Comparison of ENCODE assay signal across 26 cellular contexts in the genomic region with DNA sequence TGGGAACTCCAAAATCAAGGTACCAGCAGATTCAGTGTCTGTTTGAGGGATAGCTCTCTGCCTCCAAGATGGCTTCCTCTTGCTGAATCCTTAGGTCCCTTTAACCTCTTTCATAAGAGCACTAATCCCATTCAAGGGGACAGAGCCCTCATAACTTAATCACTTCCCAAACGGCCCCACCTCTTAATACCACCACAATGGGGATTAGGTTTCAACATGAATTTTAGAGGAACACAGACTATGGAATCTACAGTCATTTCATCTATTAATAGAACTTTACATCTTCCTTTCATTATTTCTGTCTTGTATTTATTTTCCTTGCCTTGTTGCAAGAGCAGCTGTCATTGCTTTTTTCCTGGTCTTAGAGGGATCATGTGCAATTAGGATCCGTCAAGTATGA. TPM values are rescaled to one million over a fixed set of nuclear protein-coding genes. Genes with fewer than 3 reads are reported as not detected.
DNase-seq lines count a peak whose midpoint lies in the region; TF ChIP-seq lines count a peak whose summit lies in the region.
"Had no signal": no experiment of that assay in that cellular context is flagged by ENCODE, and none has a peak within 500 bp of the region (broad histone marks: within the 10 kb centered on the region; RNA-seq: fewer than 3 reads in every experiment).

No MANE protein-coding gene starts in this region.

- no peaks in the 10 kb centered on the region for H3F3A ChIP-seq in Loucy (ENCODE audit: low read depth)

- H3K9me3 Mint-ChIP-seq in CD14-positive monocyte = no peaks in the 10 kb centered on the region
- H3K9me3 Mint-ChIP-seq: T-cell; T-helper 2 cell treated with Interferon-gamma antibody and Interleukin-4, amounts not matched to agents 5 μg/mL and 100 μg/mL, for 36 hours had no signal

- H3K9me2 ChIP-seq in Loucy (replicated peaks; ENCODE audit: low read depth, low read length) = no peaks in the 10 kb centered on the region

- intact Hi-C loops in A673 (cut with micrococcal nuclease; ENCODE audit: unreplicated experiment) = no loop called here
- intact Hi-C loops in CD14-positive monocyte (cut with micrococcal nuclease) = no loop called here

- no peaks in the 10 kb centered on the region for H3K36me3 Mint-ChIP-seq in CD14-positive monocyte

- BruUV-seq in A673 (replicated peaks; lab: Mats Ljungman, UMichigan) = no TSS peak

- no peaks in the 10 kb centered on the region for H3K27me3 ChIP-seq in A673 (replicated peaks; ENCODE audit: insufficient read depth, low read depth, low read length, poor library complexity)
- no peaks in the 10 kb centered on the region for H3K27me3 ChIP-seq in Loucy (ENCODE audit: insufficient read depth, low read length, poor library complexity, severe bottlenecking)

- no peaks in the 10 kb centered on the region for H4K20me1 ChIP-seq in Loucy (ENCODE audit: insufficient read depth, low read length, poor library complexity, severe bottlenecking)

- H3K36me3 ChIP-seq in A673 (ENCODE audit: insufficient read depth, low read length, poor library complexity, severe bottlenecking) = peaks cover 78% of the 10 kb centered on the region
- no peaks in the 10 kb centered on the region for H3K36me3 ChIP-seq in Loucy (ENCODE audit: insufficient read depth, low read length)

- no peak for TF ChIP-seq CTCF in A673 (conservative IDR thresholded peaks at IDR 0.05; ENCODE audit: low read depth, low read length)
- no peak for TF ChIP-seq CTCF in Loucy (conservative IDR thresholded peaks at IDR 0.05; ENCODE audit: low read length)
- TF ChIP-seq CTCF in CD14-positive monocyte (IDR thresholded peaks at IDR 0.05) = no peak

- H3K4me3 Mint-ChIP-seq in CD14-positive monocyte = no peak overlapping the region
- H3K4me3 Mint-ChIP-seq: T-cell; T-helper 2 cell treated with Interferon-gamma antibody and Interleukin-4, amounts not matched to agents 5 μg/mL and 100 μg/mL, for 36 hours had no signal

- H3K27ac ChIP-seq in A673 (ENCODE audit: low read depth, low read length, poor library complexity, severe bottlenecking) = peak overlapping the region; percentile 100
- H3K27ac ChIP-seq: C4-2B, RWPE1 had no signal

- H3K9ac ChIP-seq in Loucy (ENCODE audit: low read depth, low read length, poor library complexity, severe bottlenecking) = no peak overlapping the region

- no peak overlapping the region for H3K4me2 ChIP-seq in Loucy (ENCODE audit: low read depth, low read length, poor library complexity, severe bottlenecking)

- H3K9me3 ChIP-seq in A673 (ENCODE audit: low read depth, low read length, poor library complexity, severe bottlenecking) (no peaks in the 10 kb centered on the region), Loucy (ENCODE audit: insufficient read depth, low read depth, low read length) (no peaks in the 10 kb centered on the region)

- POLR2A ChIA-PET in A673 (lab: Charles Lee; ENCODE audit: low non-redundant PET) = no interaction called here

- no peaks in the 10 kb centered on the region for H3K4me1 Mint-ChIP-seq in CD14-positive monocyte

- CTCF ChIA-PET in A673 (lab: Charles Lee) = interaction anchor here (0.7 kb wide), 1 partner anchor 69 kb away, joined by 3 read pairs; no protein-coding TSS in a partner anchor

- peaks cover 0 to 3% (median 0%) of the 10 kb centered on the region in 3 donors for H3K27me3 Mint-ChIP-seq in CD14-positive monocyte (ENCODE audit: low read depth in 3 of 3)
- H3K27me3 Mint-ChIP-seq: T-cell had no signal

- peak; percentile 96 for DNase-seq in A673 (ENCODE audit: low spot score)
- DNase-seq in NCI-H82 treated with DMSO at 0.1 percent for 48 hours (lab: John Stamatoyannopoulos, UW; ENCODE audit: unreplicated experiment) = peak; percentile 74
- peak; percentile 2 for DNase-seq in myocyte (ENCODE audit: low read depth)
- no peak for DNase-seq in stimulated activated CD4-positive, alpha-beta T cell treated with anti-CD3 and anti-CD28 coated beads, Interleukin-4, amount 100 ng/mL, for 4 hours
- DNase-seq in HuH-7.5 (ENCODE audit: low spot score) = no peak
- DNase-seq in NCI-H1092 (lab: John Stamatoyannopoulos, UW) = no peak
- DNase-seq in CD14-positive monocyte (ENCODE audit: low spot score) = no peak
- DNase-seq: 8988T; AML-193; DMS79 treated with DMSO at 0.1 percent for 48 hours; GOT3; KBM-7; NCI-H1092 treated with DMSO at 0.1 percent for 48 hours; NCI-H146; NCI-H2029; NCI-H2171 treated with DMSO at 0.1 percent for 48 hours; NCI-H446 treated with DMSO at 0.1 percent for 48 hours; NK-92 treated with Interleukin-12 subunit alpha and Interleukin-12 subunit beta, amount 100 ng/mL, for 24 hours; SHP77 treated with DMSO at 0.1 percent for 48 hours; T-cell had no signal

- no peaks in the 10 kb centered on the region for H3K79me2 ChIP-seq in Loucy (ENCODE audit: insufficient read depth, low read length)

- peaks cover 51% of the 10 kb centered on the region for H3K4me1 ChIP-seq in A673 (ENCODE audit: insufficient read depth, low read length, poor library complexity, severe bottlenecking)
- H3K4me1 ChIP-seq in Loucy (ENCODE audit: insufficient read depth, low read length, poor library complexity, severe bottlenecking) = no peaks in the 10 kb centered on the region

- peak overlapping the region in 1 of 7 donors; percentile 48 for H3K27ac Mint-ChIP-seq in CD14-positive monocyte
- H3K27ac Mint-ChIP-seq: T-helper 2 cell treated with Interferon-gamma antibody and Interleukin-4, amounts not matched to agents 5 μg/mL and 100 μg/mL, for 36 hours had no signal

- H3K4me3 ChIP-seq in A673 (ENCODE audit: low read depth, low read length, poor library complexity, severe bottlenecking) (peak overlapping the region; percentile 41), Loucy (ENCODE audit: low read length, poor library complexity, severe bottlenecking) (no peak overlapping the region)
- H3K4me3 ChIP-seq: GM12878 had no signal

- 0 out of 2 replicates have a peak overlapping the region, but pooled peaks have one; percentile 5 for H2AFZ ChIP-seq in Loucy (ENCODE audit: low read length)

RNA-seq across cellular contexts. Expression of a gene that starts 30.3 kb away (rescaled TPM):
- total RNA-seq in A673 (2021) = 272 and 293 TPM in 2 replicates
- 0.36 TPM in 1 of 2 replicates, not detected in the other for total RNA-seq in myocyte
- not detected for polyA plus RNA-seq in myocyte (2012)
- not detected for polyA plus RNA-seq in CD14-positive monocyte
- polyA plus RNA-seq: AG04450 had no signal

Comparison
In these comparisons a context has a peak if more than half of its experiments do, and no peak if none do; other contexts are left out.
1. DNase-seq: peak in A673 (single experiment), NCI-H82 treated with DMSO at 0.1 percent for 48 hours (single experiment) and myocyte (single experiment); none in stimulated activated CD4-positive, alpha-beta T cell treated with anti-CD3 and anti-CD28 coated beads, Interleukin-4, amount 100 ng/mL, for 4 hours (0 of 2), HuH-7.5 (single experiment), NCI-H1092 (single experiment) and CD14-positive monocyte (single experiment).
2. RNA of a gene that starts 30.3 kb away (total RNA-seq): 272 to 293 TPM in A673; 0.36 TPM in myocyte; every median in the first group is over 100 times any median in the second.